ENCODE assay signal across 11 cellular contexts in the genomic region with DNA sequence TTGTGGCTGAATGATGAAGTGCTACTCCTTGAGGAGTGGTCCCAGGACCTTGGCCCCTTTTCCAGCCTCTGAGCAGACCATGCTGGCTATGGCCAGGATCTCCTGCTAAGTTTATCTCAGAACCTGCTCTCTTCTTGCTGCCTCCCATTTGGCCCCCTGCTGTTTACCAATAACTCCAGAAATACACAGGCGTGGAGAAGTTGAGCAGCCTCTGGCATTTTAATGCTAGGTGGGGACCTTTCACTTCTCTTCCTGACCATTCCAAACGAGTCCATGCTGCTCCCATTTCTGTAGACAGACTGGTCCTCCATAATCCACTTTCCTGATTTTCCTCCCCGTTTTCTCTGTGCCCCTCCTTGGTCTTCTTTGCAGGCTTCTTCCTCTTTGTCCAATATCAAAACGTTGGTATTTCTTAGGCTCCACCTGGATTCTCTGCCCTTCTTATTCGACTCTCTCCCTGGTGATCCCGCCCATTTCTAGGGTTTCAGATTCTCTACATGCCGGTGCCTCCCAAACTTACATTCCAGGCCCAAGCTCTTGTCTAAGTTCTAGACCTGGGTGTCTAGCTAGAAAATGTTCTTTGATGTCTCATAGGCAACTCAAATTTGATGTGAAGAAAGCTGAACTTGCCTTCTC. TPM values are rescaled to one million over a fixed set of nuclear protein-coding genes. Genes with fewer than 3 reads are reported as not detected.
DNase-seq lines count a peak whose midpoint lies in the region; ATAC-seq, FAIRE-seq and TF ChIP-seq lines count a peak whose summit lies in the region.
"Had no signal": no experiment of that assay in that cellular context is flagged by ENCODE, and none has a peak within 500 bp of the region (broad histone marks: within the 10 kb centered on the region; RNA-seq: fewer than 3 reads in every experiment).

No MANE protein-coding gene starts in this region.

- no peak overlapping the region for H3K27ac ChIP-seq in CD8-positive, alpha-beta T cell (ENCODE audit: low read depth, low read length)
- H3K27ac ChIP-seq in KOPT-K1 (ENCODE audit: low read depth, low read length, poor library complexity, severe bottlenecking) (peak overlapping the region; percentile 56), K562 (ENCODE audit: extremely low read depth, low read depth, low read length) (peak overlapping the region; percentile 92), neutrophil (peak overlapping the region; percentile 64), gastroesophageal sphincter (no peak overlapping the region)

- H3K27me3 ChIP-seq in CD8-positive, alpha-beta T cell (ENCODE audit: insufficient read depth, low read length), result no peaks in the 10 kb centered on the region
- H3K27me3 ChIP-seq in K562 (ENCODE audit: control insufficient read depth in 2 of 2, insufficient read depth in 2 of 2, low read length in 2 of 2) (no peaks in the 10 kb centered on the region), neutrophil (no peaks in the 10 kb centered on the region), gastroesophageal sphincter (no peaks in the 10 kb centered on the region)

- H2AFZ ChIP-seq in K562 (ENCODE audit: low read depth, low read length), result peak overlapping the region; percentile 28; the same call in 1 of the 2 replicates

- peak overlapping the region; percentile 56 for H3K4me3 Mint-ChIP-seq in CD8-positive, alpha-beta T cell

- POLR2A ChIA-PET in CD8-positive, alpha-beta T cell (lab: Charles Lee), result interaction anchor here (0.6 to 1.4 kb wide), 4 partner anchors 12 to 82 kb away, joined by 3 read pairs; no protein-coding TSS in a partner anchor
- POLR2A ChIA-PET in K562 (lab: Yijun Ruan, JAX), result interaction anchor here (0.6 to 3.2 kb wide), 14 partner anchors 9 to 218 kb away, joined by 3 to 22 read pairs (median 5); no protein-coding TSS in a partner anchor

- peaks cover 95% of the 10 kb centered on the region for H3K4me1 ChIP-seq in CD8-positive, alpha-beta T cell (ENCODE audit: insufficient read depth, low read length)
- peaks cover 53 to 76% of the 10 kb centered on the region in 2 experiments for H3K4me1 ChIP-seq in K562 (replicated peaks in 1 of 2; ENCODE audit: control insufficient read depth in 2 of 2, insufficient read depth in 2 of 2, low read length in 2 of 2)
- H3K4me1 ChIP-seq in neutrophil (ENCODE audit: control insufficient read depth in 1 of 2, insufficient read depth in 1 of 2, low read depth in 1 of 2, low read length in 1 of 2), result peaks cover 88 to 90% of the 10 kb centered on the region in 2 experiments
- H3K4me1 ChIP-seq in gastroesophageal sphincter, result no peaks in the 10 kb centered on the region

- no peaks in the 10 kb centered on the region for H3K36me3 ChIP-seq in CD8-positive, alpha-beta T cell (ENCODE audit: insufficient read depth, low read length)
- H3K36me3 ChIP-seq in KOPT-K1 (ENCODE audit: insufficient read depth, low read length), result 0 out of 2 replicates have a peak, but pooled peaks cover 4% of the 10 kb centered on the region
- no peaks in the 10 kb centered on the region; the same call in 2 of the 3 replicates for H3K36me3 ChIP-seq in K562 (ENCODE audit: control insufficient read depth, insufficient read depth, low read length)
- no peaks in the 10 kb centered on the region for H3K36me3 ChIP-seq in neutrophil
- H3K36me3 ChIP-seq in gastroesophageal sphincter, result no peaks in the 10 kb centered on the region

- TF ChIP-seq EP300 in K562 (IDR thresholded peaks at IDR 0.05; ENCODE audit: low read length) (no peak), gastroesophageal sphincter (IDR thresholded peaks at IDR 0.05) (no peak)

- intact Hi-C loops in CD8-positive, alpha-beta T cell (cut with DNase I, micrococcal nuclease), result no loop called here
- intact Hi-C loops in K562 (cut with micrococcal nuclease), result loop anchor here (5.0 kb wide), 3 partner anchors 55 to 335 kb away; partner anchors contain the start of genes DMXL1 and DTWD2

- 0 out of 4 replicates have a peak, but pooled peaks of 1 of the 2 experiments have one; percentile 3 for TF ChIP-seq RAD21 in K562 (CRISPR knock-in tag; conservative IDR thresholded peaks at IDR 0.05 in 1 of 2, IDR thresholded peaks at IDR 0.05 in 1 of 2)

- CTCF ChIA-PET in CD8-positive, alpha-beta T cell (lab: Charles Lee), result interaction anchor here (1.0 to 3.8 kb wide), 6 partner anchors 10 to 90 kb away, joined by 3 to 20 read pairs (median 6); no protein-coding TSS in a partner anchor
- CTCF ChIA-PET in K562 (lab: Yijun Ruan, JAX; ENCODE audit: low intra/inter-chr PET ratio), result no interaction called here

- TSS peak; percentile 55 for BruUV-seq in K562 (replicated peaks; lab: Mats Ljungman, UMichigan)

- peak overlapping the region; percentile 95 for H3K4me2 ChIP-seq in K562 (ENCODE audit: insufficient read depth, low read length)

- peaks cover 93% of the 10 kb centered on the region for H3K4me1 Mint-ChIP-seq in CD8-positive, alpha-beta T cell (ENCODE audit: low read depth)

- no peak for FAIRE-seq in K562 (lab: Jason Lieb, UNC)
- FAIRE-seq: urothelium cell line had no signal

- peaks cover 90% of the 10 kb centered on the region for H3K79me2 ChIP-seq in K562 (ENCODE audit: control insufficient read depth, insufficient read depth, low read length)

- H3K9me3 ChIP-seq in CD8-positive, alpha-beta T cell (ENCODE audit: low read length), result no peaks in the 10 kb centered on the region
- no peaks in the 10 kb centered on the region for H3K9me3 ChIP-seq in KOPT-K1 (ENCODE audit: insufficient read depth, low read length, poor library complexity, severe bottlenecking)
- H3K9me3 ChIP-seq in K562 (replicated peaks; ENCODE audit: control insufficient read depth, insufficient read depth, low read depth, low read length), result no peaks in the 10 kb centered on the region
- no peaks in the 10 kb centered on the region for H3K9me3 ChIP-seq in neutrophil
- no peaks in the 10 kb centered on the region for H3K9me3 ChIP-seq in gastroesophageal sphincter
- H3K9me3 ChIP-seq: mucosa of descending colon had no signal

- H3K27me3 Mint-ChIP-seq in CD8-positive, alpha-beta T cell (ENCODE audit: low read depth), result no peaks in the 10 kb centered on the region

- no peaks in the 10 kb centered on the region for H3K9me3 Mint-ChIP-seq in CD8-positive, alpha-beta T cell

- H3K9ac ChIP-seq in K562 (ENCODE audit: insufficient read depth in 1 of 2, low read depth in 2 of 2, low read length in 2 of 2), result peak overlapping the region; percentile 81 to 86; a peak in 3 of 4 replicates

- 2% methylated on average over 7 of the region's 7 CpGs for WGBS in K562 (ENCODE audit: insufficient coverage, low coverage, missing lambda C conversion rate)
- WGBS in gastroesophageal sphincter (ENCODE audit: low coverage in 1 of 2), 2 donors, result 82 to 84% methylated on average over 6 to 7 of the region's 7 CpGs

- no peak for DNase-seq in CD8-positive, alpha-beta T cell
- DNase-seq in K562 (ENCODE audit: extremely low read depth in 1 of 4, low spot score in 3 of 4), result peak in 3 of 4 experiments; percentile 49 to 59 (median 53)
- DNase-seq in DMS53 treated with DMSO at 0.1 percent for 48 hours (lab: John Stamatoyannopoulos, UW; ENCODE audit: unreplicated experiment), result no peak
- DNase-seq in AG08396 (ENCODE audit: low spot score), result no peak
- DNase-seq in effector CD8-positive, alpha-beta T cell (lab: John Stamatoyannopoulos, UW), result no peak
- DNase-seq: mucosa of descending colon, NCI-H1436 had no signal

- H3K9me1 ChIP-seq in K562 (ENCODE audit: control insufficient read depth, insufficient read depth, low read length), result no peaks in the 10 kb centered on the region

- H3K27ac Mint-ChIP-seq in CD8-positive, alpha-beta T cell, result peak overlapping the region; percentile 95

- in situ Hi-C loops in K562 (cut with MboI), result no loop called here

- TF ChIP-seq POLR2A in K562 (conservative IDR thresholded peaks at IDR 0.05), result no peak
- TF ChIP-seq POLR2A in gastroesophageal sphincter (IDR thresholded peaks at IDR 0.05), result no peak

- TF ChIP-seq CTCF in CD8-positive, alpha-beta T cell (IDR thresholded peaks at IDR 0.05), result no peak
- TF ChIP-seq CTCF in K562 (IDR thresholded peaks at IDR 0.05 in 2 of 3, conservative IDR thresholded peaks at IDR 0.05 in 1 of 3; ENCODE audit: insufficient read depth in 2 of 3, low read depth in 1 of 3, low read length in 3 of 3) (no peak; a peak in 1 of 6 replicates), neutrophil (IDR thresholded peaks at IDR 0.05) (no peak), gastroesophageal sphincter (IDR thresholded peaks at IDR 0.05) (no peak)

- ATAC-seq in CD8-positive, alpha-beta T cell, result peak; percentile 39
- ATAC-seq in K562, result peak; percentile 11
- ATAC-seq in gastroesophageal sphincter, result no peak
- ATAC-seq: mucosa of descending colon had no signal

- H3K36me3 Mint-ChIP-seq in CD8-positive, alpha-beta T cell, result peaks cover 37% of the 10 kb centered on the region

- H3K4me3 ChIP-seq in CD8-positive, alpha-beta T cell (ENCODE audit: low read depth, low read length), result no peak overlapping the region
- peak overlapping the region; percentile 30 for H3K4me3 ChIP-seq in K562
- no peak overlapping the region for H3K4me3 ChIP-seq in neutrophil (ENCODE audit: low read depth in 1 of 2, low read length in 1 of 2)
- H3K4me3 ChIP-seq in gastroesophageal sphincter, result no peak overlapping the region
- H3K4me3 ChIP-seq: mucosa of descending colon had no signal

- H4K20me1 ChIP-seq in K562 (replicated peaks; ENCODE audit: control insufficient read depth, insufficient read depth, low read length), result no peaks in the 10 kb centered on the region

RNA-seq across cellular contexts. Expression of gene TNFAIP8, which starts 33.4 kb away (rescaled TPM):
- 10 to 100 TPM; 62.3 to 63.0 TPM for total RNA-seq in CD8-positive, alpha-beta T cell
- total RNA-seq in K562 (2011; cell fraction: chromatin; rRNA removed; ENCODE audit: low replicate concordance), result 10.6 and 20.5 TPM in 2 replicates
- 7.8 and 9.0 TPM in 2 replicates for total RNA-seq in K562 (2011; cell fraction: nucleolus; rRNA removed)
- 12.6 and 24.7 TPM in 2 replicates for total RNA-seq in K562 (2011; cell fraction: nucleoplasm; rRNA removed)
- total RNA-seq in K562 (2014; rRNA removed), result 42.0 and 46.0 TPM in 2 replicates
- total RNA-seq in K562 (2014; rRNA removed; fragmentation: Illumina TruSeq; extraction: Trizol), result 38.5 and 47.4 TPM in 2 replicates
- 44.8 and 47.0 TPM in 2 replicates for total RNA-seq in K562 (2015; rRNA removed; fragmentation: Illumina TruSeq; extraction: Trizol)
- total RNA-seq in K562 (2021), result 33.6 and 36.7 TPM in 2 replicates
- polyA plus RNA-seq in K562 (2011; rRNA removed), result 44.6 and 52.2 TPM in 2 replicates
- 35.0 and 41.8 TPM in 2 replicates for polyA plus RNA-seq in K562 (2011; cell fraction: cytosol; rRNA removed)
- polyA plus RNA-seq in K562 (2011; cell fraction: nucleus; rRNA removed), result 20.2 and 24.7 TPM in 2 replicates
- polyA plus RNA-seq in K562 (2012), result 37.7 and 53.3 TPM in 2 replicates
- 49.3 and 57.3 TPM in 2 replicates for polyA plus RNA-seq in K562 (2014; fragmentation: Illumina TruSeq; extraction: Trizol)
- 10 to 100 TPM; 29.9 to 34.3 TPM for polyA plus RNA-seq in K562 (2014; fragmentation: Nextera tagmentation; extraction: Ambion mirVana)
- polyA plus RNA-seq in K562 (2014; rRNA removed), result 35.8 and 47.6 TPM in 2 replicates
- 45.1 and 60.6 TPM in 2 replicates for polyA minus RNA-seq in K562 (2011; rRNA and poly(A)+ RNA removed)
- polyA minus RNA-seq in K562 (2011; cell fraction: cytosol; rRNA and poly(A)+ RNA removed), result 38.1 and 47.6 TPM in 2 replicates
- polyA minus RNA-seq in K562 (2011; cell fraction: nucleus; rRNA and poly(A)+ RNA removed), result 9.3 and 20.3 TPM in 2 replicates
- 10 to 100 TPM; 25.4 to 76.7 (median 31.6) TPM for total RNA-seq in gastroesophageal sphincter

Comparison
In these comparisons a context has a peak if more than half of its experiments do, and no peak if none do; other contexts are left out.
1. DNase-seq: peak in K562 (3 of 4); none in CD8-positive, alpha-beta T cell (0 of 7), DMS53 treated with DMSO at 0.1 percent for 48 hours (single experiment), AG08396 (single experiment) and effector CD8-positive, alpha-beta T cell (single experiment).
2. H3K27ac ChIP-seq: peak in KOPT-K1 (single experiment), K562 (single experiment) and neutrophil (single experiment); none in CD8-positive, alpha-beta T cell (single experiment) and gastroesophageal sphincter (0 of 4).